Comparison of ENCODE assay signal across 15 cellular contexts in the genomic region with DNA sequence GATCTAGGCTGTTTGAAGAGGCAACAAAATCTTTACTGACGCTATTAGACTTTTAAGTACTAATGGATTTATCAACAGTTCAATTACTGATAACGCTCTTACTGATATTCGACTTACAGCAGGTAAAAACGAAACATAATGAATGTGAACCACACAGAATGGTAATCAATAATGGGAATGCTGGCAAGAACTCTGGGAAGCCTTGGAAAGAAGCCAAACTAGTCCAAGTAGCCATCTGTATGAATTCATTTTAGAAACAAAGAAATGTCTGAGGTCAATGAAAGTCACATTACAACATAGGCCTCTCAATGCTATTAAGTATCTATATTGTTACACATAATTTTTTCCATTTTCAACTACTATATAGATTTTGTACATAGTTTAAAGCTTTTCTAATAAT.
"Had no signal": no experiment of that assay in that cellular context is flagged by ENCODE, and none has a peak within 500 bp of the region (broad histone marks: within the 10 kb centered on the region; RNA-seq: fewer than 3 reads in every experiment).

No MANE protein-coding gene starts in this region.

- H3K9me3 ChIP-seq: ascending aorta, tibial nerve, uterus had no signal

- H3K4me3 ChIP-seq: ascending aorta, left ventricle myocardium inferior, tibial nerve, uterus had no signal

- H3K27me3 ChIP-seq: ascending aorta, tibial nerve, uterus had no signal

- DNase-seq: activated CD4-positive, alpha-beta T cell treated with anti-CD3 and anti-CD28 coated beads, Interleukin-2, amount 50 U/mL, for 48 hours; activated naive CD4-positive, alpha-beta T cell treated with Interleukin-2 at 50 U/mL for 16 hours; activated naive CD8-positive, alpha-beta T cell treated with anti-CD3 and anti-CD28 coated beads, Interleukin-2, amount 50 U/mL, for 24 hours; left ventricle myocardium inferior; stimulated activated CD4-positive, alpha-beta T cell treated with anti-CD3 and anti-CD28 coated beads, Interleukin-4, amount 100 ng/mL, for 24 hours; stimulated activated naive CD4-positive, alpha-beta T cell; substantia nigra; uterus; WERI-Rb-1 had no signal

- H3K27ac ChIP-seq: ascending aorta, left ventricle myocardium inferior, tibial nerve, uterus, WERI-Rb-1 had no signal

- ATAC-seq: activated naive CD8-positive, alpha-beta T cell treated with anti-CD3 and anti-CD28 coated beads, Interleukin-2, amount 50 U/mL, for 24 hours; activated T-helper 17 cell treated with anti-CD3 and anti-CD28 coated beads, Interleukin-2, amount 50 U/mL, for 72 hours; natural killer cell treated with Interleukin-12 subunit alpha and Interleukin-12 subunit beta and Interleukin-15 and Interleukin-18, amount 100 ng/mL, for 72 hours had no signal

- FAIRE-seq: bronchial epithelial cell, keratinocyte had no signal

- H3K36me3 ChIP-seq: uterus had no signal

- H3K4me1 ChIP-seq: ascending aorta, left ventricle myocardium inferior, tibial nerve, uterus had no signal
